8 cellular contexts compared by ENCODE assay signal in genomic region chr19:43519436-43520088, GRCh38. TPM values are rescaled to one million over a fixed set of nuclear protein-coding genes. Genes with fewer than 3 reads are reported as not detected.
DNase-seq lines count a peak whose midpoint lies in the region; ATAC-seq, FAIRE-seq and TF ChIP-seq lines count a peak whose summit lies in the region.

No MANE protein-coding gene starts in this region.

- peak overlapping the region; percentile 8 for H3K4me2 ChIP-seq in GM23248 (ENCODE audit: unreplicated experiment)

- peak overlapping the region; percentile 15 for H3K27ac Mint-ChIP-seq in activated B cell treated with CpG ODN at 0.5 μM for 24 hours

- peak overlapping the region; percentile 44 for H3K4me3 Mint-ChIP-seq in activated B cell treated with CpG ODN at 0.5 μM for 24 hours

- POLR2A ChIA-PET in activated B cell treated with CpG ODN at 0.5 μM for 24 hours (lab: Charles Lee) = interaction anchor here (0.6 to 2.5 kb wide), 10 partner anchors 13 to 768 kb away, joined by 3 to 37 read pairs (median 6); partner anchors contain the start of genes PHLDB3 and ZNF575

- peaks cover 80% of the 10 kb centered on the region for H3K79me2 ChIP-seq in GM23248 (ENCODE audit: insufficient read depth)

- no peak overlapping the region for H3K9ac ChIP-seq in GM23248
- no peak overlapping the region for H3K9ac ChIP-seq in kidney (ENCODE audit: low read length in 2 of 2)

- peak; percentile 74 for DNase-seq in ACHN
- DNase-seq in GM23248 = peak; percentile 94
- peak; percentile 80 for DNase-seq in NCI-H2227 (lab: John Stamatoyannopoulos, UW; ENCODE audit: unreplicated experiment)
- peak; percentile 57 for DNase-seq in activated B cell treated with CpG ODN at 0.5 μM for 24 hours
- DNase-seq in bronchial epithelial cell (ENCODE audit: low read depth) = peak; percentile 93
- peak; percentile 84 for DNase-seq in kidney
- peak; percentile 75 to 79 for DNase-seq in stimulated activated CD4-positive, alpha-beta T cell treated with anti-CD3 and anti-CD28 coated beads, Interleukin-1b, Interleukin-23, amount 100 ng/mL, for 4 hours (ENCODE audit: low read depth in 2 of 2)

- H3K9me2 ChIP-seq in GM23248 (ENCODE audit: insufficient read depth) = no peaks in the 10 kb centered on the region

- H3K27me3 Mint-ChIP-seq in activated B cell treated with CpG ODN at 0.5 μM for 24 hours = no peaks in the 10 kb centered on the region

- H3F3A ChIP-seq in GM23248 (ENCODE audit: insufficient read depth) = 0 out of 2 replicates have a peak, but pooled peaks cover 5% of the 10 kb centered on the region

- H3K4me1 Mint-ChIP-seq in activated B cell treated with CpG ODN at 0.5 μM for 24 hours = peaks cover 18% of the 10 kb centered on the region

- intact Hi-C loops in activated B cell treated with CpG ODN at 0.5 μM for 24 hours (cut with micrococcal nuclease) = loop anchor here (1.0 to 2.0 kb wide), 2 partner anchors 15 to 72 kb away; partner anchors contain the start of gene PHLDB3
- intact Hi-C loops in kidney (cut with DNase I) = loop anchor here (5.0 kb wide), 1 partner anchor 72 kb away; no protein-coding TSS in a partner anchor

- peak; percentile 83 for FAIRE-seq in bronchial epithelial cell (lab: Jason Lieb, UNC)
- FAIRE-seq in kidney (lab: Jason Lieb, UNC) = no peak

- H3K36me3 Mint-ChIP-seq in activated B cell treated with CpG ODN at 0.5 μM for 24 hours (ENCODE audit: low read depth) = no peaks in the 10 kb centered on the region

- peak; percentile 62 for TF ChIP-seq CTCF in activated B cell treated with CpG ODN at 0.5 μM for 24 hours (IDR thresholded peaks at IDR 0.05)
- TF ChIP-seq CTCF in bronchial epithelial cell (IDR thresholded peaks at IDR 0.05; ENCODE audit: insufficient read depth, low read length, severe bottlenecking) = peak; percentile 85
- TF ChIP-seq CTCF in kidney (IDR thresholded peaks at IDR 0.05; ENCODE audit: borderline replicate concordance, extremely low read depth, insufficient read depth) = peak; percentile 93

- H4K20me1 ChIP-seq in GM23248 (ENCODE audit: insufficient read depth) = no peaks in the 10 kb centered on the region

- ATAC-seq in activated B cell treated with CpG ODN at 0.5 μM for 24 hours (ENCODE audit: low read depth) (peak; percentile 51), HG03159 (IDR thresholded peaks at IDR 0.05; ENCODE audit: unreplicated experiment) (no peak)

- H3K27me3 ChIP-seq in GM23248 (replicated peaks; ENCODE audit: insufficient read depth) = no peaks in the 10 kb centered on the region
- H3K27me3 ChIP-seq in bronchial epithelial cell (ENCODE audit: control insufficient read depth, insufficient read depth, low read length) = no peaks in the 10 kb centered on the region

- H3K36me3 ChIP-seq in GM23248 (ENCODE audit: low read depth) (peaks cover 14% of the 10 kb centered on the region), bronchial epithelial cell (ENCODE audit: control insufficient read depth, insufficient read depth, low read length) (peaks cover 4% of the 10 kb centered on the region), kidney (ENCODE audit: control insufficient read depth in 1 of 2, insufficient read depth in 2 of 2, low read length in 2 of 2) (peaks cover 0 to 2% of the 10 kb centered on the region in 2 donors)

- H2AFZ ChIP-seq in GM23248 = no peak overlapping the region

- H3K4me1 ChIP-seq in GM23248 (ENCODE audit: insufficient read depth) = peaks cover 26% of the 10 kb centered on the region
- peaks cover 0 to under 1% of the 10 kb centered on the region in 2 donors for H3K4me1 ChIP-seq in kidney (ENCODE audit: control insufficient read depth in 1 of 2, insufficient read depth in 1 of 2, low read depth in 1 of 2, low read length in 2 of 2)

- CTCF ChIA-PET in activated B cell treated with CpG ODN at 0.5 μM for 24 hours (lab: Charles Lee) = interaction anchor here (0.7 to 4.0 kb wide), 29 partner anchors 9 to 309 kb away, joined by 3 to 300 read pairs (median 5); partner anchors contain the start of genes IRGQ, LYPD3, PHLDB3 and ZNF575

- H3K9me3 Mint-ChIP-seq in activated B cell treated with CpG ODN at 0.5 μM for 24 hours = no peaks in the 10 kb centered on the region

- WGBS in GM23248 (ENCODE audit: low coverage in 1 of 2, low lambda C conversion rate in 2 of 2, missing lambda C conversion rate in 2 of 2), 2 experiments = 38 to 42% methylated on average over 10 of the region's 10 CpGs

- H3K27ac ChIP-seq in GM23248 (peak overlapping the region; percentile 54), kidney (ENCODE audit: low read depth in 2 of 2, low read length in 2 of 2) (no peak overlapping the region)

- in situ Hi-C loops in ACHN (cut with HindIII; ENCODE audit: low pct_ligation_motif_present, low pct_unique_long_range_greater_than_20kb, low sequenced_read_pairs) = no loop called here
- in situ Hi-C loops in GM23248 (cut with MboI) = loop anchor here (5.0 kb wide), 1 partner anchor 72 kb away; no protein-coding TSS in a partner anchor

- no peak overlapping the region for H3K4me3 ChIP-seq in GM23248
- H3K4me3 ChIP-seq in bronchial epithelial cell (ENCODE audit: low read depth, low read length) = no peak overlapping the region
- H3K4me3 ChIP-seq in kidney (ENCODE audit: low read length in 2 of 2) = no peak overlapping the region

- H3K9me3 ChIP-seq in GM23248 (ENCODE audit: low read depth) = no peaks in the 10 kb centered on the region
- H3K9me3 ChIP-seq in kidney (ENCODE audit: control insufficient read depth in 1 of 2, low read length in 2 of 2) = no peaks in the 10 kb centered on the region

RNA-seq across cellular contexts. Expression of gene ETHE1, which starts 7.4 kb away (rescaled TPM):
- total RNA-seq in GM23248 (2014; rRNA removed; shearing (Covaris generic)) = 71.1 and 100.0 TPM in 2 replicates
- polyA plus RNA-seq in GM23248 (2016; fragmentation: Nextera tagmentation; extraction: Ambion mirVana) (70.8 and 75.4 TPM in 2 replicates), kidney (ENCODE audit: insufficient read depth, low read depth, low replicate concordance) (81.8 TPM)
- total RNA-seq in activated B cell treated with CpG ODN at 0.5 μM for 24 hours (16.3 and 16.7 TPM in 2 replicates), bronchial epithelial cell (179 and 183 TPM in 2 replicates), kidney (61.3 TPM)

RNA-seq across cellular contexts. Expression of gene ZNF575, which starts 13.4 kb away (rescaled TPM):
- total RNA-seq in GM23248 (2014; rRNA removed; shearing (Covaris generic)) = 0.22 TPM in 1 of 2 replicates, not detected in the other
- polyA plus RNA-seq in GM23248 (2016; fragmentation: Nextera tagmentation; extraction: Ambion mirVana) = 3.1 and 3.9 TPM in 2 replicates
- 1.9 and 3.4 TPM in 2 replicates for total RNA-seq in activated B cell treated with CpG ODN at 0.5 μM for 24 hours
- total RNA-seq in bronchial epithelial cell = not detected in 2 replicates
- total RNA-seq in kidney = 3.1 TPM
- 2.8 TPM for polyA plus RNA-seq in kidney (ENCODE audit: insufficient read depth, low read depth, low replicate concordance)

RNA-seq across cellular contexts. Expression of gene PHLDB3, which starts 15.0 kb away (rescaled TPM):
- 5.6 and 8.9 TPM in 2 replicates for total RNA-seq in GM23248 (2014; rRNA removed; shearing (Covaris generic))
- polyA plus RNA-seq in GM23248 (2016; fragmentation: Nextera tagmentation; extraction: Ambion mirVana) = 3.9 and 4.6 TPM in 2 replicates
- 32.2 and 34.5 TPM in 2 replicates for total RNA-seq in activated B cell treated with CpG ODN at 0.5 μM for 24 hours
- total RNA-seq in bronchial epithelial cell = 7.9 and 32.3 TPM in 2 replicates
- total RNA-seq in kidney = 10.8 TPM
- polyA plus RNA-seq in kidney (ENCODE audit: insufficient read depth, low read depth, low replicate concordance) = 8.2 TPM

RNA-seq across cellular contexts. Expression of gene LYPD3, which starts 54.2 kb away (rescaled TPM):
- total RNA-seq in GM23248 (2014; rRNA removed; shearing (Covaris generic)) = not detected in 2 replicates
- polyA plus RNA-seq in GM23248 (2016; fragmentation: Nextera tagmentation; extraction: Ambion mirVana) (0.22 and 0.28 TPM in 2 replicates), kidney (ENCODE audit: insufficient read depth, low read depth, low replicate concordance) (2.2 TPM)
- total RNA-seq in activated B cell treated with CpG ODN at 0.5 μM for 24 hours (0.24 TPM in 1 of 2 replicates, not detected in the other), bronchial epithelial cell (6.6 and 87.9 TPM in 2 replicates), kidney (1.7 TPM)

RNA-seq across cellular contexts. Expression of gene XRCC1, which starts 55.8 kb away (rescaled TPM):
- 26.7 and 28.0 TPM in 2 replicates for total RNA-seq in GM23248 (2014; rRNA removed; shearing (Covaris generic))
- polyA plus RNA-seq in GM23248 (2016; fragmentation: Nextera tagmentation; extraction: Ambion mirVana) = 26.7 and 32.4 TPM in 2 replicates
- 31.9 and 34.5 TPM in 2 replicates for total RNA-seq in activated B cell treated with CpG ODN at 0.5 μM for 24 hours
- total RNA-seq in bronchial epithelial cell = 8.3 and 10.5 TPM in 2 replicates
- 24.5 TPM for total RNA-seq in kidney
- 19.3 TPM for polyA plus RNA-seq in kidney (ENCODE audit: insufficient read depth, low read depth, low replicate concordance)
